12 cellular contexts compared by ENCODE assay signal in genomic region chr5:119373449-119373858, GRCh38. TPM values are rescaled to one million over a fixed set of nuclear protein-coding genes. Genes with fewer than 3 reads are reported as not detected.
DNase-seq lines count a peak whose midpoint lies in the region; ATAC-seq and TF ChIP-seq lines count a peak whose summit lies in the region.
"Had no signal": no experiment of that assay in that cellular context is flagged by ENCODE, and none has a peak within 500 bp of the region (broad histone marks: within the 10 kb centered on the region; RNA-seq: fewer than 3 reads in every experiment).

No MANE protein-coding gene starts in this region.

- H3K27me3 Mint-ChIP-seq in chondrocyte (ENCODE audit: low read depth) (no peaks in the 10 kb centered on the region), immature natural killer cell (ENCODE audit: low read depth in 3 of 3) (no peaks in the 10 kb centered on the region)

- no peak for TF ChIP-seq CTCF in chondrocyte (IDR thresholded peaks at IDR 0.05)

- H3K36me3 Mint-ChIP-seq in chondrocyte (ENCODE audit: low read depth) (no peaks in the 10 kb centered on the region), immature natural killer cell (peaks cover 0 to 5% (median 3%) of the 10 kb centered on the region in 3 donors)

- H3K4me1 Mint-ChIP-seq in chondrocyte (ENCODE audit: low read depth) (peaks cover 41% of the 10 kb centered on the region), immature natural killer cell (peaks cover 54 to 69% of the 10 kb centered on the region in 2 donors)

- ATAC-seq in GM18867 (IDR thresholded peaks at IDR 0.05; ENCODE audit: unreplicated experiment) = peak; percentile 55
- ATAC-seq in GM21447 (IDR thresholded peaks at IDR 0.05; ENCODE audit: unreplicated experiment) = peak; percentile 58
- peak; percentile 67 for ATAC-seq in HG03108 (IDR thresholded peaks at IDR 0.05; ENCODE audit: unreplicated experiment)
- ATAC-seq: gastrocnemius medialis, K562, left ventricle myocardium superior had no signal

- H3K27ac Mint-ChIP-seq in chondrocyte (ENCODE audit: unreplicated experiment) (peak overlapping the region; percentile 0), immature natural killer cell (peak overlapping the region in 2 of 6 donors; percentile 2 to 3)

- no peak overlapping the region for H3K4me3 Mint-ChIP-seq in chondrocyte (ENCODE audit: unreplicated experiment)
- no peak overlapping the region for H3K4me3 Mint-ChIP-seq in immature natural killer cell

- no peak for DNase-seq in chondrocyte (ENCODE audit: low spot score)
- no peak for DNase-seq in DMS153 (lab: John Stamatoyannopoulos, UW)
- no peak for DNase-seq in immature natural killer cell
- no peak for DNase-seq in DMS79 (lab: John Stamatoyannopoulos, UW)
- DNase-seq: DMS 273 treated with DMSO at 0.1 percent for 48 hours, gastrocnemius medialis, left ventricle myocardium superior, NCI-H446 had no signal

- H3K9me3 Mint-ChIP-seq in chondrocyte (ENCODE audit: low read depth) = no peaks in the 10 kb centered on the region
- no peaks in the 10 kb centered on the region for H3K9me3 Mint-ChIP-seq in immature natural killer cell

RNA-seq across cellular contexts. Expression of gene TNFAIP8, which starts 17.6 kb away (rescaled TPM):
- total RNA-seq in chondrocyte = 15.0 to 22.3 TPM (median 19.5 TPM) in 3 replicates
- polyA plus RNA-seq in immature natural killer cell = 100 to 1,000 TPM in 2 of 3 donors, 10 to 100 TPM in 1; 99.7 to 162 (median 132) TPM
